In genomic region chr1:148743200-148743599, GRCh38 we compare ENCODE assay signal across 3 cellular contexts. TPM values are rescaled to one million over a fixed set of nuclear protein-coding genes. Genes with fewer than 3 reads are reported as not detected.
"Had no signal": no experiment of that assay in that cellular context is flagged by ENCODE, and none has a peak within 500 bp of the region (broad histone marks: within the 10 kb centered on the region; RNA-seq: fewer than 3 reads in every experiment).

No MANE protein-coding gene starts in this region.

RNA-seq across cellular contexts. Expression of gene NUDT4B, which starts 5.4 kb away (rescaled TPM):
- total RNA-seq: activated naive CD4-positive, alpha-beta T cell treated with anti-CD3 and anti-CD28 coated beads for 36 hours; activated naive CD8-positive, alpha-beta T cell treated with anti-CD3 and anti-CD28 coated beads, Interleukin-2, amount 10 ng/mL, durations not matched to agents 7 days and 5 days; cardiac septum had no signal
